1 cellular context compared by ENCODE assay signal in the genomic region with DNA sequence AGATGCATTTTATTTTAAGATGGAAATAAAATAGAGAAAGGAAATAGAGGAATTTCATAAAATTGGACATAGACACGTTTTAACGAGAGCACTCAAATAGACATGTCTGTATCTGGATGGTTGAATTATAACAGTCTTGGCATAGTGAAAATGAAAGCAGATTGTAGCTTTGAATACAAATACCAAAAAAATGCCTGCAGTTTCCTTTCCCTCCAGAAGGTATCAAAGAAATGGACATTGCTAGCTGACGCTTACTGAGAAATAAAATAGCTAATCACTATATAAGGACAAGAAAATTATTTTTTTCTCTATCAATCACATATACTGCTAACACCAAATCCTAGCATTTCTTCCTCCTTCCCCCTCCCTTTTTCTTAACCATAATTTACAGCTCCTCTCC.
TF ChIP-seq lines count a peak whose summit lies in the region.

No MANE protein-coding gene starts in this region.

TF ChIP-seq in GM23338, 12 proteins besides CTCF, POLR2A, EP300 and RAD21 (continued from another document):
- TF ChIP-seq REST (IDR thresholded peaks at IDR 0.05; ENCODE audit: unreplicated experiment) (no peak), CREB1 (CRISPR knock-in tag; IDR thresholded peaks at IDR 0.05; ENCODE audit: low read depth) (no peak), STAT1 (IDR thresholded peaks at IDR 0.05; ENCODE audit: unreplicated experiment) (no peak)
- TF ChIP-seq, protein P1, sequence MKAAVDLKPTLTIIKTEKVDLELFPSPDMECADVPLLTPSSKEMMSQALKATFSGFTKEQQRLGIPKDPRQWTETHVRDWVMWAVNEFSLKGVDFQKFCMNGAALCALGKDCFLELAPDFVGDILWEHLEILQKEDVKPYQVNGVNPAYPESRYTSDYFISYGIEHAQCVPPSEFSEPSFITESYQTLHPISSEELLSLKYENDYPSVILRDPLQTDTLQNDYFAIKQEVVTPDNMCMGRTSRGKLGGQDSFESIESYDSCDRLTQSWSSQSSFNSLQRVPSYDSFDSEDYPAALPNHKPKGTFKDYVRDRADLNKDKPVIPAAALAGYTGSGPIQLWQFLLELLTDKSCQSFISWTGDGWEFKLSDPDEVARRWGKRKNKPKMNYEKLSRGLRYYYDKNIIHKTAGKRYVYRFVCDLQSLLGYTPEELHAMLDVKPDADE (IDR thresholded peaks at IDR 0.05): no peak
